In the genomic region with DNA sequence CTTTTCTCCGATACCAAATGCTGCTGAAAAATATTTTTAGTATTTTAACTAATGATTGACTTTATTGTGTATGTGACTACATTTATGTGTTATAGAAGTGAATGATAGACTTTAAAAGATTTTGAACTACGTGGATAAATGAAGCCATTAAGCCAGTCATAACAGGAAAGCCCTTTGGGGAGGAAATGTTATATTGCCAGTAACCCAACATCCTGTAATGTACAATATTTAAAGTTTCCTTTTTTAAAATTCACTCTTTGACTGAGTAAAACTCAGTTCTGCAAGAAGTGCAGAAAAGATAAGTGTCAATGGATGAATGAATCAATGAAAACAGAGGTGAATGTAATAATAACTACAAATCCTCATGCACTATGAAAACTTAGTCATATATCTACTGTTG, we compare ENCODE assay signal across 25 cellular contexts.
A peak's percentile ranks its signal among the peaks of the same experiment; 100 is the strongest.
DNase-seq lines count a peak whose midpoint lies in the region; ATAC-seq, FAIRE-seq and TF ChIP-seq lines count a peak whose summit lies in the region.
"Had no signal": no experiment of that assay in that cellular context is flagged by ENCODE, and none has a peak within 500 bp of the region (broad histone marks: within the 10 kb centered on the region; RNA-seq: fewer than 3 reads in every experiment).

No MANE protein-coding gene starts in this region.

- no peak for TF ChIP-seq CTCF in endothelial cell of umbilical vein (IDR thresholded peaks at IDR 0.05; ENCODE audit: extremely low read depth in 1 of 2, insufficient read depth in 1 of 2, low read depth in 1 of 2, low read length in 2 of 2)

- H3K4me3 Mint-ChIP-seq in activated CD4-positive, alpha-beta T cell treated with anti-CD3 and anti-CD28 coated beads for 36 hours: no peak overlapping the region
- no peak overlapping the region for H3K4me3 Mint-ChIP-seq in activated CD8-positive, alpha-beta memory T cell treated with anti-CD3 and anti-CD28 coated beads, Interleukin-2, amount 10 ng/mL, durations not matched to agents 7 days and 5 days
- H3K4me3 Mint-ChIP-seq: B cell; CD14-positive monocyte; CD4-positive, alpha-beta T cell; CD8-positive, alpha-beta memory T cell; GM23338; HFFc6 had no signal

- no peaks in the 10 kb centered on the region for H3K36me3 Mint-ChIP-seq in activated CD4-positive, alpha-beta T cell treated with anti-CD3 and anti-CD28 coated beads for 36 hours (ENCODE audit: low read depth)
- no peaks in the 10 kb centered on the region for H3K36me3 Mint-ChIP-seq in activated CD8-positive, alpha-beta memory T cell treated with anti-CD3 and anti-CD28 coated beads, Interleukin-2, amount 10 ng/mL, durations not matched to agents 7 days and 5 days
- H3K36me3 Mint-ChIP-seq: CD14-positive monocyte; CD8-positive, alpha-beta memory T cell had no signal

- H3K4me2 ChIP-seq in BLaER1 (peak overlapping the region; percentile 4; the same call in 1 of the 2 replicates), endothelial cell of umbilical vein (ENCODE audit: insufficient read depth, low read length) (no peak overlapping the region)
- H3K4me2 ChIP-seq: GM23338 had no signal

- H3K4me1 Mint-ChIP-seq in activated CD4-positive, alpha-beta T cell treated with anti-CD3 and anti-CD28 coated beads for 36 hours: peaks cover 12% of the 10 kb centered on the region
- H3K4me1 Mint-ChIP-seq in activated CD8-positive, alpha-beta memory T cell treated with anti-CD3 and anti-CD28 coated beads, Interleukin-2, amount 10 ng/mL, durations not matched to agents 7 days and 5 days: peaks cover 20% of the 10 kb centered on the region
- H3K4me1 Mint-ChIP-seq: B cell, CD14-positive monocyte, GM23338 had no signal

- H4K20me1 ChIP-seq in BLaER1 (no peaks in the 10 kb centered on the region), endothelial cell of umbilical vein (replicated peaks; ENCODE audit: control insufficient read depth, extremely low read depth, insufficient read depth, low read length) (no peaks in the 10 kb centered on the region)
- H4K20me1 ChIP-seq: BLaER1 treated with 17β-estradiol and CSF1 and Interleukin-3, amounts not matched to agents 10 nM and 100 nM had no signal

- no peak overlapping the region for H3K27ac Mint-ChIP-seq in activated CD4-positive, alpha-beta T cell treated with anti-CD3 and anti-CD28 coated beads for 36 hours
- no peak overlapping the region for H3K27ac Mint-ChIP-seq in activated CD8-positive, alpha-beta memory T cell treated with anti-CD3 and anti-CD28 coated beads, Interleukin-2, amount 10 ng/mL, durations not matched to agents 7 days and 5 days
- H3K27ac Mint-ChIP-seq: B cell; CD14-positive monocyte; CD4-positive, alpha-beta T cell; GM23338; HFFc6 had no signal

- H3K27ac ChIP-seq in BLaER1 (no peak overlapping the region), endothelial cell of umbilical vein (ENCODE audit: insufficient read depth, low read depth, low read length) (no peak overlapping the region)
- H3K27ac ChIP-seq: 22Rv1; BLaER1 treated with 17β-estradiol and CSF1 and Interleukin-3, amounts not matched to agents 10 nM and 100 nM had no signal

- H3K79me2 ChIP-seq in endothelial cell of umbilical vein (ENCODE audit: control insufficient read depth, insufficient read depth, low read length): no peaks in the 10 kb centered on the region

- dilution Hi-C loops in endothelial cell of umbilical vein (cut with MboI; ENCODE audit: extremely low pct_ligation_motif_present, low sequenced_read_pairs): no loop called here

- H3K9ac ChIP-seq in BLaER1: no peak overlapping the region
- no peak overlapping the region for H3K9ac ChIP-seq in endothelial cell of umbilical vein (replicated peaks; ENCODE audit: extremely low read depth, insufficient read depth, low read length)
- H3K9ac ChIP-seq: BLaER1 treated with 17β-estradiol and CSF1 and Interleukin-3, amounts not matched to agents 10 nM and 100 nM had no signal

- H2AFZ ChIP-seq in endothelial cell of umbilical vein (ENCODE audit: low read depth, low read length): no peak overlapping the region
- H2AFZ ChIP-seq: GM23338 had no signal

- intact Hi-C loops in activated CD4-positive, alpha-beta T cell treated with anti-CD3 and anti-CD28 coated beads for 36 hours (cut with DNase I, micrococcal nuclease): no loop called here
- intact Hi-C loops in endothelial cell of umbilical vein (cut with micrococcal nuclease): no loop called here

- H3K36me3 ChIP-seq in BLaER1 (no peaks in the 10 kb centered on the region), endothelial cell of umbilical vein (ENCODE audit: control insufficient read depth in 2 of 2, extremely low read depth in 1 of 2, insufficient read depth in 2 of 2, low read length in 2 of 2) (no peaks in the 10 kb centered on the region)
- H3K36me3 ChIP-seq: BLaER1 treated with 17β-estradiol and CSF1 and Interleukin-3, amounts not matched to agents 10 nM and 100 nM; HAP-1 had no signal

- no TSS peak for BruUV-seq in endothelial cell of umbilical vein (replicated peaks; lab: Mats Ljungman, UMichigan)

- DNase-seq in activated CD4-positive, alpha-beta T cell treated with anti-CD3 and anti-CD28 coated beads for 36 hours: no peak
- DNase-seq in activated CD4-positive, alpha-beta T cell treated with anti-CD3 and anti-CD28 coated beads, Interleukin-2, amount 50 U/mL, for 4 hours: no peak
- no peak for DNase-seq in activated CD8-positive, alpha-beta memory T cell treated with anti-CD3 and anti-CD28 coated beads, Interleukin-2, amount 10 ng/mL, durations not matched to agents 7 days and 5 days
- no peak for DNase-seq in activated CD8-positive, alpha-beta memory T cell treated with anti-CD3 and anti-CD28 coated beads, Interleukin-2, amount 50 U/mL, for 48 hours
- peak; percentile 3 for DNase-seq in endothelial cell of umbilical vein (ENCODE audit: low read depth, low spot score)
- DNase-seq: CD4-positive, alpha-beta T cell; CD8-positive, alpha-beta memory T cell; DMS 273 treated with DMSO at 0.1 percent for 48 hours; DMS79; EL; GDM1; HFFc6 had no signal

- H3K9me3 ChIP-seq in BLaER1 (no peaks in the 10 kb centered on the region), endothelial cell of umbilical vein (replicated peaks; ENCODE audit: control insufficient read depth, insufficient read depth, low read length) (no peaks in the 10 kb centered on the region)
- H3K9me3 ChIP-seq: HAP-1 had no signal

- POLR2A ChIA-PET in activated CD4-positive, alpha-beta T cell treated with anti-CD3 and anti-CD28 coated beads for 36 hours (lab: Charles Lee): no interaction called here
- POLR2A ChIA-PET in endothelial cell of umbilical vein (lab: Charles Lee): no interaction called here

- no peak for TF ChIP-seq POLR2A in endothelial cell of umbilical vein (IDR thresholded peaks at IDR 0.05; ENCODE audit: low read depth, low read length)

- H3K27me3 ChIP-seq in BLaER1 (no peaks in the 10 kb centered on the region), endothelial cell of umbilical vein (ENCODE audit: control insufficient read depth in 2 of 2, insufficient read depth in 2 of 2, low read length in 2 of 2) (no peaks in the 10 kb centered on the region)
- H3K27me3 ChIP-seq: BLaER1 treated with 17β-estradiol and CSF1 and Interleukin-3, amounts not matched to agents 10 nM and 100 nM had no signal

- H3K27me3 Mint-ChIP-seq in activated CD4-positive, alpha-beta T cell treated with anti-CD3 and anti-CD28 coated beads for 36 hours: peaks cover 2% of the 10 kb centered on the region
- no peaks in the 10 kb centered on the region for H3K27me3 Mint-ChIP-seq in activated CD8-positive, alpha-beta memory T cell treated with anti-CD3 and anti-CD28 coated beads, Interleukin-2, amount 10 ng/mL, durations not matched to agents 7 days and 5 days
- H3K27me3 Mint-ChIP-seq: B cell; CD4-positive, alpha-beta T cell had no signal

- H3K9me1 ChIP-seq in endothelial cell of umbilical vein (replicated peaks; ENCODE audit: control insufficient read depth, extremely low read depth, insufficient read depth, low read length): no peaks in the 10 kb centered on the region

- H3K4me3 ChIP-seq in BLaER1: no peak overlapping the region
- no peak overlapping the region for H3K4me3 ChIP-seq in endothelial cell of umbilical vein (replicated peaks in 1 of 3; ENCODE audit: insufficient read depth in 1 of 3, low read depth in 1 of 3, low read length in 3 of 3)
- H3K4me3 ChIP-seq: BLaER1 treated with 17β-estradiol and CSF1 and Interleukin-3, amounts not matched to agents 10 nM and 100 nM; GM12878; GM23338; HAP-1 had no signal

- ATAC-seq in activated CD4-positive, alpha-beta T cell treated with anti-CD3 and anti-CD28 coated beads for 36 hours: peak; percentile 55
- ATAC-seq in activated CD8-positive, alpha-beta memory T cell treated with anti-CD3 and anti-CD28 coated beads, Interleukin-2, amount 10 ng/mL, durations not matched to agents 7 days and 5 days: peak; percentile 61
- ATAC-seq in HG02678 (IDR thresholded peaks at IDR 0.05; ENCODE audit: unreplicated experiment) (no peak), GM19455 (IDR thresholded peaks at IDR 0.05; ENCODE audit: unreplicated experiment) (no peak)
- ATAC-seq: GM12878, GM23338 had no signal

- no peaks in the 10 kb centered on the region for H3K9me3 Mint-ChIP-seq in activated CD4-positive, alpha-beta T cell treated with anti-CD3 and anti-CD28 coated beads for 36 hours (ENCODE audit: low read depth)
- no peaks in the 10 kb centered on the region for H3K9me3 Mint-ChIP-seq in activated CD8-positive, alpha-beta memory T cell treated with anti-CD3 and anti-CD28 coated beads, Interleukin-2, amount 10 ng/mL, durations not matched to agents 7 days and 5 days (ENCODE audit: low read depth)
- H3K9me3 Mint-ChIP-seq: CD4-positive, alpha-beta T cell; CD8-positive, alpha-beta memory T cell; GM23338; HFFc6 had no signal

- FAIRE-seq in endothelial cell of umbilical vein (lab: Jason Lieb, UNC): no peak
- FAIRE-seq: A204.1, D721Med, GM12878, GM19239 had no signal

- H3K4me1 ChIP-seq in BLaER1 (peaks cover 14% of the 10 kb centered on the region), endothelial cell of umbilical vein (ENCODE audit: control insufficient read depth, extremely low read depth, insufficient read depth, low read length) (no peaks in the 10 kb centered on the region)
- H3K4me1 ChIP-seq: HAP-1 had no signal

- CTCF ChIA-PET in activated CD4-positive, alpha-beta T cell treated with anti-CD3 and anti-CD28 coated beads for 36 hours (lab: Charles Lee): no interaction called here
- CTCF ChIA-PET in activated CD8-positive, alpha-beta memory T cell treated with anti-CD3 and anti-CD28 coated beads, Interleukin-2, amount 10 ng/mL, durations not matched to agents 7 days and 5 days (lab: Charles Lee): no interaction called here
- CTCF ChIA-PET in endothelial cell of umbilical vein (lab: Charles Lee): no interaction called here

TF ChIP-seq in endothelial cell of umbilical vein, 7 proteins besides CTCF, POLR2A, EP300 and RAD21 (continues in another document):
- TF ChIP-seq EZH2 (IDR thresholded peaks at IDR 0.05; ENCODE audit: borderline replicate concordance, low read depth, low read length, severe bottlenecking) (no peak), FOS (IDR thresholded peaks at IDR 0.05; ENCODE audit: borderline replicate concordance, insufficient read depth, low read length) (no peak), GATA2 (IDR thresholded peaks at IDR 0.05; ENCODE audit: insufficient read depth, insufficient read length, low read depth, low read length) (no peak)
- TF ChIP-seq, protein P1, sequence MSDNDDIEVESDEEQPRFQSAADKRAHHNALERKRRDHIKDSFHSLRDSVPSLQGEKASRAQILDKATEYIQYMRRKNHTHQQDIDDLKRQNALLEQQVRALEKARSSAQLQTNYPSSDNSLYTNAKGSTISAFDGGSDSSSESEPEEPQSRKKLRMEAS (IDR thresholded peaks at IDR 0.05; ENCODE audit: insufficient read depth, insufficient read length): no peak

Comparison
In these comparisons a context has a peak if more than half of its experiments do, and no peak if none do; other contexts are left out.
1. ATAC-seq: peak in activated CD4-positive, alpha-beta T cell treated with anti-CD3 and anti-CD28 coated beads for 36 hours (single experiment) and activated CD8-positive, alpha-beta memory T cell treated with anti-CD3 and anti-CD28 coated beads, Interleukin-2, amount 10 ng/mL, durations not matched to agents 7 days and 5 days (single experiment); none in HG02678 (single experiment) and GM19455 (single experiment).